Comparison of ENCODE assay signal across 31 cellular contexts in genomic region chr3:49630784-49631183, GRCh38.
"Had no signal": no experiment of that assay in that cellular context is flagged by ENCODE, and none has a peak within 500 bp of the region (broad histone marks: within the 10 kb centered on the region; RNA-seq: fewer than 3 reads in every experiment).

No MANE protein-coding gene starts in this region.

- H3K4me3 ChIP-seq: ascending aorta, body of pancreas had no signal

- H3K4me1 Mint-ChIP-seq: activated naive CD4-positive, alpha-beta T cell treated with anti-CD3 and anti-CD28 coated beads, Interleukin-2, amount 50 U/mL, for 24 hours had no signal

- H3K36me3 ChIP-seq: ascending aorta had no signal

- H3K4me3 Mint-ChIP-seq: activated CD4-positive, alpha-beta memory T cell treated with anti-CD3 and anti-CD28 coated beads for 36 hours; activated CD4-positive, alpha-beta T cell treated with anti-CD3 and anti-CD28 coated beads, Interleukin-2, amount 10 ng/mL, durations not matched to agents 7 days and 5 days; activated naive CD4-positive, alpha-beta T cell treated with anti-CD3 and anti-CD28 coated beads, Interleukin-2, amount 50 U/mL, for 24 hours; IgD-negative memory B cell; T-helper 17 cell had no signal

- H3K36me3 Mint-ChIP-seq: IgD-negative memory B cell had no signal

- H3K9me3 Mint-ChIP-seq: activated CD4-positive, alpha-beta T cell treated with anti-CD3 and anti-CD28 coated beads, Interleukin-2, amount 10 ng/mL, durations not matched to agents 7 days and 5 days; activated naive CD4-positive, alpha-beta T cell treated with anti-CD3 and anti-CD28 coated beads, Interleukin-2, amount 50 U/mL, for 24 hours had no signal

- H3K27ac ChIP-seq: ascending aorta, body of pancreas had no signal

- H3K27me3 ChIP-seq: ascending aorta, body of pancreas had no signal

- H3K9me3 ChIP-seq: ascending aorta, body of pancreas had no signal

- H3K27ac Mint-ChIP-seq: activated CD4-positive, alpha-beta memory T cell treated with anti-CD3 and anti-CD28 coated beads for 36 hours; activated CD4-positive, alpha-beta T cell treated with anti-CD3 and anti-CD28 coated beads, Interleukin-2, amount 10 ng/mL, durations not matched to agents 7 days and 5 days; activated naive CD4-positive, alpha-beta T cell treated with anti-CD3 and anti-CD28 coated beads, Interleukin-2, amount 50 U/mL, for 24 hours; activated T-helper 2 cell treated with anti-CD3 and anti-CD28 coated beads, Interferon-gamma antibody, Interleukin-2, Interleukin-4, amounts not matched to agents 10 μg/mL and 5 μg/mL and 100 μg/mL, durations not matched to agents 14 hours and 24 hours and 36 hours; IgD-negative memory B cell; T-helper 17 cell had no signal

- DNase-seq: activated CD4-positive, alpha-beta memory T cell treated with anti-CD3 and anti-CD28 coated beads for 36 hours; activated CD4-positive, alpha-beta T cell treated with anti-CD3 and anti-CD28 coated beads, Interleukin-2, amount 10 ng/mL, durations not matched to agents 7 days and 5 days; activated CD4-positive, CD25-positive, alpha-beta regulatory T cell; activated CD8-positive, alpha-beta memory T cell treated with anti-CD3 and anti-CD28 coated beads for 24 hours; activated gamma-delta T cell treated with Interleukin-2 at 50 U/mL for 16 hours; activated T-cell treated with anti-CD3 and anti-CD28 coated beads, Interleukin-2, amount 50 U/mL, for 48 hours; body of pancreas; cerebellar nuclear complex; KG1; MV-4-11; NCI-H1092 treated with DMSO at 0.1 percent for 48 hours; NCI-H1417 treated with DMSO at 0.1 percent for 48 hours; NCI-H1694; NCI-H2029; NCI-H2107; NCI-H2171 treated with DMSO at 0.1 percent for 48 hours; NCI-H345; NCI-H510A; NCI-H526 treated with DMSO at 0.1 percent for 48 hours; NCI-H82; NK-92 treated with Interleukin-12 subunit alpha and Interleukin-12 subunit beta, amount 100 ng/mL, for 24 hours; OCI-M1; SIG-M5; T-helper 17 cell; T1000 had no signal

- FAIRE-seq: RCC 7860, TTC549 had no signal

- ATAC-seq: body of pancreas, T-helper 17 cell had no signal

- H3K4me1 ChIP-seq: ascending aorta, body of pancreas had no signal
